25 cellular contexts compared by ENCODE assay signal in the genomic region with DNA sequence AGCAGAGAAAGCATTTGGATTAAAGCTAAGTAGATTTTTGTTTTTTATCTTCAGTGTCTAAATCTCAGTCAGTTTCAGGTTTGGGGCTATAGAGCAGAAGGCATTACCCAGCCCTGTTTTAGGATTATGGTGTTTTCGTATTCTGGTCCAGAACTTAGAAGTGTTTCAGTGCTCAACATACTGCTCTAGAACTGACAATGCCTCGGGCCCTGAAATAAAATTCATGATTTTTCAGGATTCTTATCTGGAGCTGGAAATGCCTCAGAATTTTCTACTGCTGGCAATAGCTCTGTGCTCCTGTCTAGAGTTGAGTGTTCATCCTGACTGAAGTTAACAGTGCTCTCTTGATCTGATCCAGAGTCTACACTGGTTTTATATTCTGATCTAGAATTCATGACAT.
"Had no signal": no experiment of that assay in that cellular context is flagged by ENCODE, and none has a peak within 500 bp of the region (broad histone marks: within the 10 kb centered on the region; RNA-seq: fewer than 3 reads in every experiment).

No MANE protein-coding gene starts in this region.

- H3K27me3 ChIP-seq: hepatocyte, neutrophil, right lobe of liver, suprapubic skin, tibial artery, upper lobe of right lung had no signal

- H3K36me3 ChIP-seq: lower lobe of right lung, neural progenitor cell, neutrophil, right lobe of liver, suprapubic skin, thoracic aorta, tibial artery, upper lobe of right lung had no signal

- H3K4me2 ChIP-seq: hepatocyte, neural progenitor cell had no signal

- H3K27ac ChIP-seq: hepatocyte, lower lobe of right lung, neural progenitor cell, neutrophil, parathyroid adenoma, psoas muscle, right lobe of liver, suprapubic skin, thoracic aorta, tibial artery, upper lobe of right lung had no signal

- H3K9ac ChIP-seq: neural progenitor cell, parathyroid adenoma had no signal

- H3K9me3 ChIP-seq: lower lobe of right lung, neutrophil, psoas muscle, right lobe of liver, suprapubic skin, thoracic aorta, tibial artery, upper lobe of right lung had no signal

- H3K4me1 ChIP-seq: lower lobe of right lung, parathyroid adenoma, psoas muscle, right lobe of liver, suprapubic skin, tibial artery, upper lobe of right lung had no signal

- H2AFZ ChIP-seq: hepatocyte, neural progenitor cell, parathyroid adenoma had no signal

- H3K4me3 ChIP-seq: hepatocyte, lower lobe of right lung, neural progenitor cell, psoas muscle, right lobe of liver, suprapubic skin, thoracic aorta, tibial artery, upper lobe of right lung had no signal

- ATAC-seq: left lobe of liver, lower lobe of right lung, natural killer cell, psoas muscle, right lobe of liver, upper lobe of right lung had no signal

- DNase-seq: head of caudate nucleus; islet precursor cell; lower lobe of right lung; mammary epithelial cell; mesendoderm; naive B cell; natural killer cell; nephron progenitor cell; occipital lobe; psoas muscle; right lobe of liver; stimulated activated CD4-positive, alpha-beta T cell treated with anti-CD3 and anti-CD28 coated beads, Interleukin-12 subunit alpha, Interleukin-12 subunit beta, amount 100 ng/mL, for 4 hours; stimulated activated CD4-positive, alpha-beta T cell treated with anti-CD3 and anti-CD28 coated beads, Interleukin-15, amount 100 ng/mL, for 24 hours; stimulated activated CD4-positive, alpha-beta T cell treated with anti-CD3 and anti-CD28 coated beads, Interleukin-4, amount 100 ng/mL, for 24 hours; stimulated activated naive CD4-positive, alpha-beta T cell; tibial artery; trophoblast cell; upper lobe of right lung had no signal
